8 cellular contexts compared by ENCODE assay signal in genomic region chr1:45804671-45804973, GRCh38. TPM values are rescaled to one million over a fixed set of nuclear protein-coding genes. Genes with fewer than 3 reads are reported as not detected.
DNase-seq lines count a peak whose midpoint lies in the region; ATAC-seq and FAIRE-seq lines count a peak whose summit lies in the region.

No MANE protein-coding gene starts in this region.

- peaks cover 14% of the 10 kb centered on the region for H3K36me3 Mint-ChIP-seq in activated CD4-positive, alpha-beta T cell treated with anti-CD3 and anti-CD28 coated beads, Interleukin-2, amount 10 ng/mL, durations not matched to agents 24 days and 14 days (ENCODE audit: low read depth)
- H3K36me3 Mint-ChIP-seq in activated CD4-positive, alpha-beta memory T cell treated with anti-CD3 and anti-CD28 coated beads for 36 hours = peaks cover 4% of the 10 kb centered on the region

- POLR2A ChIA-PET in activated CD4-positive, alpha-beta memory T cell treated with anti-CD3 and anti-CD28 coated beads for 36 hours (lab: Charles Lee) = interaction anchor here (0.6 to 1.1 kb wide), 2 partner anchors 55 to 59 kb away, joined by 3 read pairs; partner anchors contain the start of gene IPP

- H3K27ac Mint-ChIP-seq in activated CD4-positive, alpha-beta T cell treated with anti-CD3 and anti-CD28 coated beads, Interleukin-2, amount 10 ng/mL, durations not matched to agents 24 days and 14 days = no peak overlapping the region
- H3K27ac Mint-ChIP-seq in activated CD4-positive, alpha-beta memory T cell treated with anti-CD3 and anti-CD28 coated beads for 36 hours = no peak overlapping the region
- H3K27ac Mint-ChIP-seq in stimulated activated naive CD8-positive, alpha-beta T cell treated with anti-CD3 and anti-CD28 coated beads, Interleukin-15, amount 100 ng/mL, for 72 hours = no peak overlapping the region

- H3K27me3 ChIP-seq in iPS-18a (ENCODE audit: control insufficient read depth, insufficient read depth, low read length) = no peaks in the 10 kb centered on the region

- CTCF ChIA-PET in activated CD4-positive, alpha-beta memory T cell treated with anti-CD3 and anti-CD28 coated beads for 36 hours (lab: Charles Lee) = interaction anchor here (0.7 kb wide), 1 partner anchor 236 kb away, joined by 3 read pairs; no protein-coding TSS in a partner anchor

- no peak overlapping the region for H3K27ac ChIP-seq in iPS-18a (ENCODE audit: low read length)

- DNase-seq in activated CD4-positive, alpha-beta T cell treated with anti-CD3 and anti-CD28 coated beads, Interleukin-2, amount 10 ng/mL, durations not matched to agents 24 days and 14 days = no peak
- no peak for DNase-seq in activated CD4-positive, alpha-beta T cell treated with anti-CD3 and anti-CD28 coated beads, Interleukin-2, amount 50 U/mL, for 1 hour
- DNase-seq in activated CD4-positive, alpha-beta memory T cell treated with anti-CD3 and anti-CD28 coated beads for 36 hours = no peak
- DNase-seq in stimulated activated naive CD8-positive, alpha-beta T cell treated with anti-CD3 and anti-CD28 coated beads, Interleukin-15, amount 100 ng/mL, for 72 hours = no peak
- DNase-seq in retina = no peak
- no peak for DNase-seq in activated CD4-positive, CD25-positive, alpha-beta regulatory T cell treated with anti-CD3 and anti-CD28 coated beads, Interleukin-2, amount 50 U/mL, for 72 hours
- DNase-seq in RCC 7860 (ENCODE audit: low spot score) = no peak

- peaks cover 4% of the 10 kb centered on the region for H3K36me3 ChIP-seq in iPS-18a (ENCODE audit: control insufficient read depth, low read depth, low read length)

- H3K9ac ChIP-seq in iPS-18a (ENCODE audit: low read length) = peak overlapping the region; percentile 78

- H3K4me3 ChIP-seq in iPS-18a (ENCODE audit: low read length) = peak overlapping the region; percentile 97

- H3K4me1 Mint-ChIP-seq in activated CD4-positive, alpha-beta T cell treated with anti-CD3 and anti-CD28 coated beads, Interleukin-2, amount 10 ng/mL, durations not matched to agents 24 days and 14 days = peaks cover 33% of the 10 kb centered on the region
- H3K4me1 Mint-ChIP-seq in activated CD4-positive, alpha-beta memory T cell treated with anti-CD3 and anti-CD28 coated beads for 36 hours (ENCODE audit: low read depth) = peaks cover 29% of the 10 kb centered on the region
- peaks cover 34% of the 10 kb centered on the region for H3K4me1 Mint-ChIP-seq in stimulated activated naive CD8-positive, alpha-beta T cell treated with anti-CD3 and anti-CD28 coated beads, Interleukin-15, amount 100 ng/mL, for 72 hours

- intact Hi-C loops in activated CD4-positive, alpha-beta T cell treated with anti-CD3 and anti-CD28 coated beads, Interleukin-2, amount 10 ng/mL, durations not matched to agents 24 days and 14 days (cut with micrococcal nuclease) = loop anchor here (1.0 to 5.0 kb wide), 2 partner anchors 118 to 997 kb away; partner anchors contain the start of genes BTBD19, DYNLT4 and GPBP1L1
- intact Hi-C loops in activated CD4-positive, alpha-beta memory T cell treated with anti-CD3 and anti-CD28 coated beads for 36 hours (cut with micrococcal nuclease) = loop anchor here (10.0 kb wide), 1 partner anchor 60 kb away; no protein-coding TSS in a partner anchor

- ATAC-seq in stimulated activated naive CD8-positive, alpha-beta T cell treated with anti-CD3 and anti-CD28 coated beads, Interleukin-15, amount 100 ng/mL, for 72 hours = no peak

- peak overlapping the region; percentile 93 for H3K4me3 Mint-ChIP-seq in activated CD4-positive, alpha-beta T cell treated with anti-CD3 and anti-CD28 coated beads, Interleukin-2, amount 10 ng/mL, durations not matched to agents 24 days and 14 days
- peak overlapping the region; percentile 86 for H3K4me3 Mint-ChIP-seq in activated CD4-positive, alpha-beta memory T cell treated with anti-CD3 and anti-CD28 coated beads for 36 hours
- peak overlapping the region; percentile 93 to 95 for H3K4me3 Mint-ChIP-seq in stimulated activated naive CD8-positive, alpha-beta T cell treated with anti-CD3 and anti-CD28 coated beads, Interleukin-15, amount 100 ng/mL, for 72 hours

- H3K4me1 ChIP-seq in iPS-18a (ENCODE audit: control insufficient read depth, low read depth, low read length) = peaks cover 9% of the 10 kb centered on the region

- no peaks in the 10 kb centered on the region for H3K9me3 Mint-ChIP-seq in activated CD4-positive, alpha-beta T cell treated with anti-CD3 and anti-CD28 coated beads, Interleukin-2, amount 10 ng/mL, durations not matched to agents 24 days and 14 days
- no peaks in the 10 kb centered on the region for H3K9me3 Mint-ChIP-seq in activated CD4-positive, alpha-beta memory T cell treated with anti-CD3 and anti-CD28 coated beads for 36 hours
- H3K9me3 Mint-ChIP-seq in stimulated activated naive CD8-positive, alpha-beta T cell treated with anti-CD3 and anti-CD28 coated beads, Interleukin-15, amount 100 ng/mL, for 72 hours = no peaks in the 10 kb centered on the region

- no peaks in the 10 kb centered on the region for H3K9me3 ChIP-seq in iPS-18a (ENCODE audit: control insufficient read depth, low read depth, low read length)

- H3K27me3 Mint-ChIP-seq in activated CD4-positive, alpha-beta T cell treated with anti-CD3 and anti-CD28 coated beads, Interleukin-2, amount 10 ng/mL, durations not matched to agents 24 days and 14 days = no peaks in the 10 kb centered on the region
- H3K27me3 Mint-ChIP-seq in activated CD4-positive, alpha-beta memory T cell treated with anti-CD3 and anti-CD28 coated beads for 36 hours = no peaks in the 10 kb centered on the region
- no peaks in the 10 kb centered on the region for H3K27me3 Mint-ChIP-seq in stimulated activated naive CD8-positive, alpha-beta T cell treated with anti-CD3 and anti-CD28 coated beads, Interleukin-15, amount 100 ng/mL, for 72 hours

- no peak for FAIRE-seq in RCC 7860 (lab: Jason Lieb, UNC)

RNA-seq across cellular contexts. Expression of gene MAST2, which starts 1.2 kb away (rescaled TPM):
- 31.4 and 33.1 TPM in 2 replicates for total RNA-seq in activated CD4-positive, alpha-beta T cell treated with anti-CD3 and anti-CD28 coated beads, Interleukin-2, amount 10 ng/mL, durations not matched to agents 24 days and 14 days
- 10 to 100 TPM; 25.1 to 26.6 TPM for total RNA-seq in activated CD4-positive, alpha-beta memory T cell treated with anti-CD3 and anti-CD28 coated beads for 36 hours

RNA-seq across cellular contexts. Expression of gene IPP, which starts 54.2 kb away (rescaled TPM):
- 13.8 and 15.3 TPM in 2 replicates for total RNA-seq in activated CD4-positive, alpha-beta T cell treated with anti-CD3 and anti-CD28 coated beads, Interleukin-2, amount 10 ng/mL, durations not matched to agents 24 days and 14 days
- 10 to 100 TPM; 21.4 to 22.9 TPM for total RNA-seq in activated CD4-positive, alpha-beta memory T cell treated with anti-CD3 and anti-CD28 coated beads for 36 hours
